35 cellular contexts compared by ENCODE assay signal in genomic region chr1:160975026-160975425, GRCh38. TPM values are rescaled to one million over a fixed set of nuclear protein-coding genes. Genes with fewer than 3 reads are reported as not detected.
"Had no signal": no experiment of that assay in that cellular context is flagged by ENCODE, and none has a peak within 500 bp of the region (broad histone marks: within the 10 kb centered on the region; RNA-seq: fewer than 3 reads in every experiment).

No MANE protein-coding gene starts in this region.

- H3K4me3 ChIP-seq: gastrocnemius medialis, left ventricle myocardium inferior, lung, skin epidermis, thoracic aorta, uterus had no signal

- H3K27ac ChIP-seq: gastrocnemius medialis, left ventricle myocardium inferior, skin epidermis, thoracic aorta, uterus had no signal

- H3K27ac Mint-ChIP-seq: activated CD4-positive, alpha-beta memory T cell treated with anti-CD3 and anti-CD28 coated beads for 36 hours; activated CD4-positive, alpha-beta T cell treated with anti-CD3 and anti-CD28 coated beads, Interleukin-2, amount 10 ng/mL, durations not matched to agents 24 days and 14 days; activated naive CD4-positive, alpha-beta T cell treated with anti-CD3 and anti-CD28 coated beads for 36 hours; activated naive CD8-positive, alpha-beta T cell treated with anti-CD3 and anti-CD28 coated beads, Interleukin-2, amount 10 ng/mL, durations not matched to agents 7 days and 5 days; activated T-helper 1 cell treated with anti-CD3 and anti-CD28 coated beads, Interleukin-12 subunit alpha, Interleukin-12 subunit beta, Interleukin-2, Interleukin-4 antibody, amounts not matched to agents 30 ng/mL and 10 ng/mL and 1 ng/mL, durations not matched to agents 14 hours and 24 hours and 36 hours; effector memory CD8-positive, alpha-beta T cell; natural killer cell; stimulated activated naive CD8-positive, alpha-beta T cell treated with anti-CD3 and anti-CD28 coated beads, Interleukin-15, Interleukin-2, amounts not matched to agents 100 ng/mL and 50 ng/mL, for 24 hours; type B pancreatic cell had no signal

- ATAC-seq: effector memory CD8-positive, alpha-beta T cell; gastrocnemius medialis; natural killer cell; sciatic nerve had no signal

- H3K36me3 ChIP-seq: gastrocnemius medialis, left ventricle myocardium inferior, thoracic aorta, uterus had no signal

- H3K9me3 ChIP-seq: gastrocnemius medialis, left ventricle myocardium inferior, thoracic aorta, uterus had no signal

- H3K4me3 Mint-ChIP-seq: activated CD4-positive, alpha-beta memory T cell treated with anti-CD3 and anti-CD28 coated beads for 36 hours; activated CD4-positive, alpha-beta T cell treated with anti-CD3 and anti-CD28 coated beads, Interleukin-2, amount 10 ng/mL, durations not matched to agents 24 days and 14 days; activated naive CD4-positive, alpha-beta T cell treated with anti-CD3 and anti-CD28 coated beads for 36 hours; activated naive CD8-positive, alpha-beta T cell treated with anti-CD3 and anti-CD28 coated beads, Interleukin-2, amount 10 ng/mL, durations not matched to agents 7 days and 5 days; activated T-helper 1 cell treated with anti-CD3 and anti-CD28 coated beads, Interleukin-12 subunit alpha, Interleukin-12 subunit beta, Interleukin-2, Interleukin-4 antibody, amounts not matched to agents 30 ng/mL and 10 ng/mL and 1 ng/mL, durations not matched to agents 14 hours and 24 hours and 36 hours; effector memory CD8-positive, alpha-beta T cell; natural killer cell; stimulated activated naive CD8-positive, alpha-beta T cell treated with anti-CD3 and anti-CD28 coated beads, Interleukin-15, Interleukin-2, amounts not matched to agents 100 ng/mL and 50 ng/mL, for 24 hours; type B pancreatic cell had no signal

- H3K36me3 Mint-ChIP-seq: activated CD4-positive, alpha-beta memory T cell treated with anti-CD3 and anti-CD28 coated beads for 36 hours; activated naive CD8-positive, alpha-beta T cell treated with anti-CD3 and anti-CD28 coated beads, Interleukin-2, amount 10 ng/mL, durations not matched to agents 7 days and 5 days; natural killer cell; type B pancreatic cell had no signal

- H3K9me3 Mint-ChIP-seq: activated CD4-positive, alpha-beta memory T cell treated with anti-CD3 and anti-CD28 coated beads for 36 hours; activated CD4-positive, alpha-beta T cell treated with anti-CD3 and anti-CD28 coated beads, Interleukin-2, amount 10 ng/mL, durations not matched to agents 24 days and 14 days; activated naive CD4-positive, alpha-beta T cell treated with anti-CD3 and anti-CD28 coated beads for 36 hours; activated naive CD8-positive, alpha-beta T cell treated with anti-CD3 and anti-CD28 coated beads, Interleukin-2, amount 10 ng/mL, durations not matched to agents 7 days and 5 days; activated T-helper 1 cell treated with anti-CD3 and anti-CD28 coated beads, Interleukin-12 subunit alpha, Interleukin-12 subunit beta, Interleukin-2, Interleukin-4 antibody, amounts not matched to agents 30 ng/mL and 10 ng/mL and 1 ng/mL, durations not matched to agents 14 hours and 24 hours and 36 hours; effector memory CD8-positive, alpha-beta T cell; natural killer cell; stimulated activated naive CD8-positive, alpha-beta T cell treated with anti-CD3 and anti-CD28 coated beads, Interleukin-15, Interleukin-2, amounts not matched to agents 100 ng/mL and 50 ng/mL, for 24 hours; type B pancreatic cell had no signal

- H3K4me1 ChIP-seq: gastrocnemius medialis, left ventricle myocardium inferior, uterus had no signal

- DNase-seq: activated CD4-positive, alpha-beta memory T cell treated with anti-CD3 and anti-CD28 coated beads for 36 hours; activated CD4-positive, alpha-beta T cell treated with anti-CD3 and anti-CD28 coated beads, Interleukin-2, amount 10 ng/mL, durations not matched to agents 24 days and 14 days; activated CD4-positive, CD25-positive, alpha-beta regulatory T cell treated with anti-CD3 and anti-CD28 coated beads, Interleukin-2, amount 50 U/mL, for 72 hours; activated CD8-positive, alpha-beta memory T cell treated with anti-CD3 and anti-CD28 coated beads, Interleukin-2, amount 50 U/mL, for 4 hours; activated effector memory CD4-positive, alpha-beta T cell treated with anti-CD3 and anti-CD28 coated beads, Interleukin-2, amount 50 U/mL, for 16 hours; activated naive CD4-positive, alpha-beta T cell treated with anti-CD3 and anti-CD28 coated beads for 36 hours; activated naive CD8-positive, alpha-beta T cell treated with anti-CD3 and anti-CD28 coated beads, Interleukin-2, amount 10 ng/mL, durations not matched to agents 7 days and 5 days; activated T-cell treated with anti-CD3 and anti-CD28 coated beads, Interleukin-2, amount 50 U/mL, for 1 hour; caudate nucleus; cortex of kidney; effector memory CD8-positive, alpha-beta T cell; erythroblast; gastrocnemius medialis; glutamatergic neuron; left ventricle myocardium inferior; mesendoderm; natural killer cell; stimulated activated CD4-positive, alpha-beta T cell treated with anti-CD3 and anti-CD28 coated beads, Interleukin-12 subunit alpha, Interleukin-12 subunit beta, amount 100 ng/mL, for 4 hours; stimulated activated CD4-positive, alpha-beta T cell treated with anti-CD3 and anti-CD28 coated beads, Interleukin-4, amount 100 ng/mL, for 1 hour; uterus had no signal

- H3K27me3 ChIP-seq: uterus had no signal

- H3K4me1 Mint-ChIP-seq: natural killer cell had no signal

RNA-seq across cellular contexts. Expression of gene ITLN2, which starts 20.4 kb away (rescaled TPM):
- total RNA-seq: activated CD4-positive, alpha-beta memory T cell treated with anti-CD3 and anti-CD28 coated beads for 36 hours; activated CD4-positive, alpha-beta T cell treated with anti-CD3 and anti-CD28 coated beads, Interleukin-2, amount 10 ng/mL, durations not matched to agents 24 days and 14 days; activated CD8-positive, alpha-beta memory T cell treated with anti-CD3 and anti-CD28 coated beads for 36 hours; activated naive CD4-positive, alpha-beta T cell treated with anti-CD3 and anti-CD28 coated beads for 36 hours; activated naive CD8-positive, alpha-beta T cell treated with anti-CD3 and anti-CD28 coated beads, Interleukin-2, amount 10 ng/mL, durations not matched to agents 7 days and 5 days; activated T-helper 1 cell treated with anti-CD3 and anti-CD28 coated beads, Interleukin-12 subunit alpha, Interleukin-12 subunit beta, Interleukin-2, Interleukin-4 antibody, amounts not matched to agents 30 ng/mL and 10 ng/mL and 1 ng/mL, durations not matched to agents 14 hours and 24 hours and 36 hours; astrocyte; chondrocyte; gastrocnemius medialis; mononuclear cell; natural killer cell; osteocyte; posterior vena cava; renal cortical epithelial cell; sciatic nerve; subcutaneous adipose tissue; uterus had no signal
